ENCODE assay signal across 8 cellular contexts in the genomic region with DNA sequence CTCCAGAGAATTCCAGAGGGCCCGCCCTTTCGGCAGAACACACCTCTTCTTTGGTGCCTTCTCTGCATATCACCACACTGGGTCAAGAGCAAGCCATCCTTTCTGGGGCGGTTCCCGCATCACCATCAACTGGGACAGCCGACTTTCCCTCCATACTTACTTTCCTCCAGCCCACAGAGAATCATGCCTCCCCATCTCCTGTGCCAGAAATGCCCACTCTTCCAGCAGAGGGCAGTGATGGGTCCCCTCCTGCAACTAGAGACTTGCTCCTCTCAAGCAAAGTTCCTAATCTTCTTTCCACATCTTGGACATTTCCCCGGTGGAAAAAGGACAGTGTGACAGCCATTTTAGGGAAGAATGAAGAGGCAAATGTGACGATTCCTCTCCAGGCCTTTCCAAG.
DNase-seq lines count a peak whose midpoint lies in the region; ATAC-seq and TF ChIP-seq lines count a peak whose summit lies in the region.

No MANE protein-coding gene starts in this region.

- peak; percentile 66 for TF ChIP-seq CTCF in DOHH2 (IDR thresholded peaks at IDR 0.05; ENCODE audit: low read depth, low read length, poor library complexity, severe bottlenecking)
- TF ChIP-seq CTCF in testis (IDR thresholded peaks at IDR 0.05) = peak in 2 of 3 experiments; percentile 38 to 46

- H3K4me2 ChIP-seq in DOHH2 (ENCODE audit: low read length) = no peak overlapping the region

- H3K9me3 ChIP-seq in DOHH2 (ENCODE audit: control insufficient read depth, insufficient read depth, low read length) (no peaks in the 10 kb centered on the region), testis (no peaks in the 10 kb centered on the region)

- H3K27ac ChIP-seq in DOHH2 (ENCODE audit: low read depth, low read length) (no peak overlapping the region), testis (no peak overlapping the region)

- ATAC-seq in HG02642 (IDR thresholded peaks at IDR 0.05; ENCODE audit: poor library complexity, unreplicated experiment) (peak; percentile 45), GM21367 (IDR thresholded peaks at IDR 0.05; ENCODE audit: unreplicated experiment) (no peak), HG03378 (IDR thresholded peaks at IDR 0.05; ENCODE audit: unreplicated experiment) (no peak)

- H3K27me3 ChIP-seq in DOHH2 (ENCODE audit: control insufficient read depth, low read length) = no peaks in the 10 kb centered on the region
- no peaks in the 10 kb centered on the region for H3K27me3 ChIP-seq in testis

- H4K20me1 ChIP-seq in DOHH2 (ENCODE audit: control insufficient read depth, insufficient read depth, low read depth, low read length) = no peaks in the 10 kb centered on the region; the same call in 1 of the 2 replicates

- intact Hi-C loops in testis (cut with DNase I; ENCODE audit: low total_unique reads) = no loop called here

- H3F3A ChIP-seq in DOHH2 (ENCODE audit: control insufficient read depth, insufficient read depth) = no peaks in the 10 kb centered on the region

- WGBS in testis, 2 donors = 69 to 73% methylated on average over 7 of the region's 7 CpGs

- peak; percentile 25 for DNase-seq in T-helper 9 cell
- DNase-seq in dermis blood vessel endothelial cell = peak; percentile 80
- peak; percentile 59 to 68 for DNase-seq in lung microvascular endothelial cell (ENCODE audit: low read depth in 2 of 2)
- DNase-seq in testis = peak; percentile 73

- no peaks in the 10 kb centered on the region for H3K9me2 ChIP-seq in DOHH2 (replicated peaks; ENCODE audit: control insufficient read depth, low read length)

- H3K4me3 ChIP-seq in DOHH2 (ENCODE audit: low read length) (no peak overlapping the region), testis (no peak overlapping the region)

- H3K79me2 ChIP-seq in DOHH2 (ENCODE audit: control insufficient read depth, low read length) = peaks cover 8% of the 10 kb centered on the region

- H3K36me3 ChIP-seq in DOHH2 (ENCODE audit: control insufficient read depth, low read length) (peaks cover 47% of the 10 kb centered on the region), testis (ENCODE audit: low read depth, missing control alignments) (no peaks in the 10 kb centered on the region)

- H3K4me1 ChIP-seq in DOHH2 (ENCODE audit: control insufficient read depth, low read length) (peaks cover 33% of the 10 kb centered on the region), testis (no peaks in the 10 kb centered on the region)

- no peak for TF ChIP-seq POLR2A in testis (IDR thresholded peaks at IDR 0.05)

Comparison
In these comparisons a context has a peak if more than half of its experiments do, and no peak if none do; other contexts are left out.
1. DNase-seq: peak in every context shown above with its lines; median percentile 80 in dermis blood vessel endothelial cell; 73 in testis; 64 in lung microvascular endothelial cell; 25 in T-helper 9 cell.